ENCODE assay signal across 8 cellular contexts in the genomic region with DNA sequence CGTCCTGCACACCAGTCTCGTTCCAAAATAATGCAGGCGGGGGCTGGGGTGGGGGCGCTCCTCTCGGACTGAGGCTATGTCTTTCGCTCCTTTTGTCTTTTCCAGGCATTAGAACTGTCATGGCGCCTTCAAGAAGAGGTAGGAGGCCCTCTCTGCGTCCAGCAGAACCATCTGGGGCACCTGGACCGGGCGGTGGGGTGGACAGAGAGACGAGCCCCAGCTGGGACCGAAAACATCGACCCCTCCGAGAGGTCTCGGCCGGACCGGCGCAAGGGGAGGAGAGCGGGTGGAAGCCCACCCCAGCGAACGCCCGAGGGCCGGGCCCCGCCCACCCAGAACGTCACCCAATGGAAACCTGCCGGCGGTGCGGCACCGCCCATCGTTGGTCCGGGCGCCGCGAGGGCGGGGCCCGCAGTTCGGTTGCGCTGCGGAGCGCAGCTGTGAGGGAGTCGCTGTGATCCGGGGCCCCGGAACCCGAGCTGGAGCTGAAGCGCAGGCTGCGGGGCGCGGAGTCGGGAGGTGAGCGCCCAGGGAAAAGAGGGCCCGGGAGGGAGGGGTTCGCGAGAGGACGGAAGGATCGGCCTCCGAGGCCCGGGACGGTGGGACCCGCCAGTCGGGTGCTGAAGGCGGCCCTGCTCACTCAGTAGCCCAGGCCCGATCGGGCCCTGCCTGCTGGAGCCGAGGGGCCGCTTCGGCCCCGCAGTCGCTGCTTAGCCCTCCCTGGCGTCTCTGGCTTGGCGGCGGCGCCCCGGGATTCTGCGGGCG. TPM values are rescaled to one million over a fixed set of nuclear protein-coding genes. Genes with fewer than 3 reads are reported as not detected.
DNase-seq lines count a peak whose midpoint lies in the region; ATAC-seq and TF ChIP-seq lines count a peak whose summit lies in the region.

A gene (plus strand): TSS at position 419 of the 765 bp plus-strand sequence. CDS start 4,643 bp downstream, outside the sequence.

- H3K9me3 Mint-ChIP-seq in natural killer cell treated with Interleukin-12 subunit alpha and Interleukin-12 subunit beta and Interleukin-15 and Interleukin-18, amount 100 ng/mL, for 72 hours, result no peaks in the 10 kb centered on the region

- peaks cover 32 to 37% of the 10 kb centered on the region in 2 donors for H3K4me1 Mint-ChIP-seq in natural killer cell treated with Interleukin-12 subunit alpha and Interleukin-12 subunit beta and Interleukin-15 and Interleukin-18, amount 100 ng/mL, for 72 hours (ENCODE audit: low read depth in 2 of 2)

- no peaks in the 10 kb centered on the region for H3K27me3 Mint-ChIP-seq in natural killer cell treated with Interleukin-12 subunit alpha and Interleukin-12 subunit beta and Interleukin-15 and Interleukin-18, amount 100 ng/mL, for 72 hours

- peaks cover 5% of the 10 kb centered on the region for H3K36me3 Mint-ChIP-seq in natural killer cell treated with Interleukin-12 subunit alpha and Interleukin-12 subunit beta and Interleukin-15 and Interleukin-18, amount 100 ng/mL, for 72 hours

- DNase-seq in ELF-1 (ENCODE audit: low read depth, low spot score), result peak; percentile 97
- DNase-seq in H4 (ENCODE audit: low spot score), result peak; percentile 52
- peak; percentile 93 for DNase-seq in LoVo (ENCODE audit: low spot score)
- DNase-seq in activated T-helper 9 cell treated with anti-CD3 and anti-CD28 coated beads, Interleukin-2, amount 50 U/mL, for 16 hours (ENCODE audit: low read depth), result peak; percentile 86
- DNase-seq in fibroblast of peridontal ligament (ENCODE audit: extremely low read depth), result peak; percentile 78
- peak; percentile 94 for DNase-seq in natural killer cell treated with Interleukin-12 subunit alpha and Interleukin-12 subunit beta and Interleukin-15 and Interleukin-18, amount 100 ng/mL, for 72 hours (ENCODE audit: low spot score)
- DNase-seq in stimulated activated naive CD4-positive, alpha-beta T cell treated with Interleukin-2 at 50 U/mL for 16 hours (lab: John Stamatoyannopoulos, UW), result peak; percentile 90

- ATAC-seq in natural killer cell treated with Interleukin-12 subunit alpha and Interleukin-12 subunit beta and Interleukin-15 and Interleukin-18, amount 100 ng/mL, for 72 hours, result peak; percentile 94 to 95

- peak; percentile 87 for TF ChIP-seq POLR2A in Raji (IDR thresholded peaks at IDR 0.05; ENCODE audit: insufficient read depth, low read depth, low read length)

- peak within 1 kb of the TSS; percentile 95 for H3K4me3 Mint-ChIP-seq in natural killer cell treated with Interleukin-12 subunit alpha and Interleukin-12 subunit beta and Interleukin-15 and Interleukin-18, amount 100 ng/mL, for 72 hours

- peak within 1 kb of the TSS; percentile 85 to 99 for H3K27ac Mint-ChIP-seq in natural killer cell treated with Interleukin-12 subunit alpha and Interleukin-12 subunit beta and Interleukin-15 and Interleukin-18, amount 100 ng/mL, for 72 hours

RNA-seq across cellular contexts. Expression of the gene that starts here (rescaled TPM):
- 99.9 and 102 TPM in 2 replicates for total RNA-seq in H4 (2014; rRNA removed; shearing (Covaris generic))
- 100 to 1,000 TPM in 1 of 2 donors, 10 to 100 TPM in 1; 66.0 to 117 TPM for total RNA-seq in natural killer cell treated with Interleukin-12 subunit alpha and Interleukin-12 subunit beta and Interleukin-15 and Interleukin-18, amount 100 ng/mL, for 72 hours

Comparison
In these comparisons a context has a peak if more than half of its experiments do, and no peak if none do; other contexts are left out.
1. Peak in every context shown above with its lines: DNase-seq and ATAC-seq.